Comparison of ENCODE assay signal across 8 cellular contexts in genomic region chr5:68187268-68188055, GRCh38. TPM values are rescaled to one million over a fixed set of nuclear protein-coding genes. Genes with fewer than 3 reads are reported as not detected.
DNase-seq lines count a peak whose midpoint lies in the region; ATAC-seq and TF ChIP-seq lines count a peak whose summit lies in the region.

No MANE protein-coding gene starts in this region.

- H3K4me3 Mint-ChIP-seq in Caco-2 (ENCODE audit: unreplicated experiment), result no peak overlapping the region
- H3K4me3 Mint-ChIP-seq in T-helper 2 cell treated with Interferon-gamma antibody and Interleukin-4, amounts not matched to agents 5 μg/mL and 100 μg/mL, for 36 hours, result no peak overlapping the region

- intact Hi-C loops in prostate gland (cut with DNase I), result no loop called here
- intact Hi-C loops in Caco-2 (cut with micrococcal nuclease; ENCODE audit: unreplicated experiment), result no loop called here
- intact Hi-C loops in PC-3 (cut with micrococcal nuclease), result no loop called here

- no peaks in the 10 kb centered on the region for H3K9me3 ChIP-seq in iPS-18a (ENCODE audit: control insufficient read depth, low read depth, low read length)
- H3K9me3 ChIP-seq in prostate gland, result no peaks in the 10 kb centered on the region
- no peaks in the 10 kb centered on the region for H3K9me3 ChIP-seq in Caco-2
- H3K9me3 ChIP-seq in PC-3 (ENCODE audit: low read length), result no peaks in the 10 kb centered on the region

- BruUV-seq in Caco-2 (replicated peaks; lab: Mats Ljungman, UMichigan) (no TSS peak), PC-3 (replicated peaks; lab: Mats Ljungman, UMichigan) (no TSS peak)

- H3K27me3 Mint-ChIP-seq in Caco-2 (ENCODE audit: insufficient read depth, unreplicated experiment), result no peaks in the 10 kb centered on the region
- no peaks in the 10 kb centered on the region for H3K27me3 Mint-ChIP-seq in T-helper 2 cell treated with Interferon-gamma antibody and Interleukin-4, amounts not matched to agents 5 μg/mL and 100 μg/mL, for 36 hours (ENCODE audit: low read depth)

- H3K9me2 ChIP-seq in PC-3 (replicated peaks; ENCODE audit: low read length), result no peaks in the 10 kb centered on the region

- no peaks in the 10 kb centered on the region for H3F3A ChIP-seq in PC-3 (ENCODE audit: low read length, unreplicated experiment)

- no peaks in the 10 kb centered on the region for H3K9me3 Mint-ChIP-seq in Caco-2 (ENCODE audit: unreplicated experiment)
- H3K9me3 Mint-ChIP-seq in T-helper 2 cell treated with Interferon-gamma antibody and Interleukin-4, amounts not matched to agents 5 μg/mL and 100 μg/mL, for 36 hours, result no peaks in the 10 kb centered on the region

- no peak for TF ChIP-seq CTCF in GM13977 (IDR thresholded peaks at IDR 0.05; ENCODE audit: extremely low read depth, insufficient read depth, missing control alignments)
- TF ChIP-seq CTCF in cardiac fibroblast (IDR thresholded peaks at IDR 0.05; ENCODE audit: low read depth, low read length), result no peak
- no peak for TF ChIP-seq CTCF in prostate gland (IDR thresholded peaks at IDR 0.05)
- TF ChIP-seq CTCF in Caco-2 (IDR thresholded peaks at IDR 0.05; ENCODE audit: insufficient read depth in 1 of 2, low read depth in 1 of 2, low read length in 1 of 2, severe bottlenecking in 1 of 2, unreplicated experiment in 1 of 2), result no peak
- TF ChIP-seq CTCF in PC-3 (conservative IDR thresholded peaks at IDR 0.05; ENCODE audit: low read depth, low read length), result no peak

- in situ Hi-C loops in GM13977 (cut with MboI; ENCODE audit: low pct_unique_long_range_greater_than_20kb, low sequenced_read_pairs, unreplicated experiment), result no loop called here

- H3K36me3 ChIP-seq in iPS-18a (ENCODE audit: control insufficient read depth, low read depth, low read length), result no peaks in the 10 kb centered on the region
- no peaks in the 10 kb centered on the region for H3K36me3 ChIP-seq in prostate gland
- no peaks in the 10 kb centered on the region; the same call in 1 of the 2 replicates for H3K36me3 ChIP-seq in Caco-2 (ENCODE audit: control insufficient read depth, insufficient read depth, low read length)
- no peaks in the 10 kb centered on the region for H3K36me3 ChIP-seq in PC-3 (ENCODE audit: low read depth, low read length)

- peaks cover 24% of the 10 kb centered on the region for H3K4me1 Mint-ChIP-seq in Caco-2 (ENCODE audit: low read depth, unreplicated experiment)
- peaks cover 1% of the 10 kb centered on the region for H3K4me1 Mint-ChIP-seq in T-helper 2 cell treated with Interferon-gamma antibody and Interleukin-4, amounts not matched to agents 5 μg/mL and 100 μg/mL, for 36 hours (ENCODE audit: low read depth)

- no peak overlapping the region for H3K27ac Mint-ChIP-seq in Caco-2 (ENCODE audit: unreplicated experiment)
- H3K27ac Mint-ChIP-seq in T-helper 2 cell treated with Interferon-gamma antibody and Interleukin-4, amounts not matched to agents 5 μg/mL and 100 μg/mL, for 36 hours, result no peak overlapping the region

- no peaks in the 10 kb centered on the region for H3K36me3 Mint-ChIP-seq in Caco-2 (ENCODE audit: insufficient read depth, unreplicated experiment)
- no peaks in the 10 kb centered on the region for H3K36me3 Mint-ChIP-seq in T-helper 2 cell treated with Interferon-gamma antibody and Interleukin-4, amounts not matched to agents 5 μg/mL and 100 μg/mL, for 36 hours (ENCODE audit: low read depth)

- DNase-seq in GM13977 (ENCODE audit: low spot score) (peak; percentile 29), cardiac fibroblast (ENCODE audit: low read depth in 2 of 2) (peak; percentile 10 to 48), prostate gland (ENCODE audit: low spot score) (peak; percentile 16), Caco-2 (no peak), PC-3 (no peak)
- no peak for DNase-seq in T-helper 2 cell treated with Interferon-gamma antibody and Interleukin-4, amounts not matched to agents 5 μg/mL and 100 μg/mL, for 36 hours (ENCODE audit: low spot score)

- H3K9ac ChIP-seq in iPS-18a (ENCODE audit: low read length) (peak overlapping the region; percentile 48), PC-3 (ENCODE audit: low read length) (no peak overlapping the region)

- H4K20me1 ChIP-seq in PC-3 (ENCODE audit: low read length), result no peaks in the 10 kb centered on the region

- no peak overlapping the region for H3K4me2 ChIP-seq in PC-3 (ENCODE audit: low read length)

- no peak for ATAC-seq in PC-3
- no peak for ATAC-seq in GM21529 (IDR thresholded peaks at IDR 0.05; ENCODE audit: unreplicated experiment)

- no peak overlapping the region for H2AFZ ChIP-seq in PC-3 (ENCODE audit: low read length)

- peaks cover 33% of the 10 kb centered on the region for H3K4me1 ChIP-seq in iPS-18a (ENCODE audit: control insufficient read depth, low read depth, low read length)
- no peaks in the 10 kb centered on the region for H3K4me1 ChIP-seq in prostate gland (replicated peaks)
- peaks cover 27% of the 10 kb centered on the region for H3K4me1 ChIP-seq in Caco-2
- H3K4me1 ChIP-seq in PC-3 (ENCODE audit: insufficient read depth, low read length), result no peaks in the 10 kb centered on the region

- peaks cover 8% of the 10 kb centered on the region for H3K27me3 ChIP-seq in iPS-18a (ENCODE audit: control insufficient read depth, insufficient read depth, low read length)
- H3K27me3 ChIP-seq in prostate gland (replicated peaks; ENCODE audit: insufficient read depth), result no peaks in the 10 kb centered on the region
- no peaks in the 10 kb centered on the region for H3K27me3 ChIP-seq in Caco-2 (replicated peaks; ENCODE audit: control insufficient read depth, insufficient read depth, low read length)
- no peaks in the 10 kb centered on the region for H3K27me3 ChIP-seq in PC-3 (ENCODE audit: low read length)

- WGBS in prostate gland, result 20% methylated on average over 34 of the region's 34 CpGs

- H3K79me2 ChIP-seq in PC-3 (ENCODE audit: low read length), result no peaks in the 10 kb centered on the region

- POLR2A ChIA-PET in Caco-2 (lab: Charles Lee) (no interaction called here), PC-3 (lab: Charles Lee; ENCODE audit: unreplicated experiment) (interaction anchor here (0.5 kb wide), 1 partner anchor 701 kb away, joined by 5 read pairs; no protein-coding TSS in a partner anchor)

- H3K4me3 ChIP-seq in cardiac fibroblast (replicated peaks in 1 of 2; ENCODE audit: low read depth in 2 of 2, low read length in 2 of 2) (no peak overlapping the region), iPS-18a (ENCODE audit: low read length) (peak overlapping the region; percentile 39), prostate gland (peak overlapping the region in 1 of 2 donors; percentile 13), Caco-2 (ENCODE audit: low read depth, low read length) (no peak overlapping the region), PC-3 (ENCODE audit: low read length) (no peak overlapping the region)

- peak overlapping the region; percentile 61 for H3K27ac ChIP-seq in iPS-18a (ENCODE audit: low read length)
- peak overlapping the region; percentile 28 to 55 for H3K27ac ChIP-seq in prostate gland
- no peak overlapping the region for H3K27ac ChIP-seq in PC-3 (ENCODE audit: low read length)

- no peak for TF ChIP-seq POLR2A in prostate gland (IDR thresholded peaks at IDR 0.05)

- CTCF ChIA-PET in Caco-2 (lab: Charles Lee) (no interaction called here), PC-3 (lab: Charles Lee) (no interaction called here)

RNA-seq across cellular contexts. Expression of gene PIK3R1, which starts 28.1 kb away (rescaled TPM):
- 10 to 100 TPM; 71.6 to 81.2 TPM for total RNA-seq in prostate gland
- total RNA-seq in Caco-2 (2022), result 47.8 and 54.6 TPM in 2 replicates
- total RNA-seq in PC-3 (2014; rRNA removed), result 1.7 and 1.8 TPM in 2 replicates

Comparison
In these comparisons a context has a peak if more than half of its experiments do, and no peak if none do; other contexts are left out.
1. DNase-seq: peak in GM13977 (single experiment), cardiac fibroblast (2 of 2) and prostate gland (single experiment); none in Caco-2 (0 of 2), T-helper 2 cell treated with Interferon-gamma antibody and Interleukin-4, amounts not matched to agents 5 μg/mL and 100 μg/mL, for 36 hours (single experiment) and PC-3 (single experiment).
2. RNA of gene PIK3R1, which starts 28.1 kb away (total RNA-seq): 71.6 to 81.2 TPM in prostate gland and 47.8 to 54.6 TPM in Caco-2; 1.7 to 1.8 TPM in PC-3; every median in the first group is over 10 times any median in the second.